8 cellular contexts compared by ENCODE assay signal in the genomic region with DNA sequence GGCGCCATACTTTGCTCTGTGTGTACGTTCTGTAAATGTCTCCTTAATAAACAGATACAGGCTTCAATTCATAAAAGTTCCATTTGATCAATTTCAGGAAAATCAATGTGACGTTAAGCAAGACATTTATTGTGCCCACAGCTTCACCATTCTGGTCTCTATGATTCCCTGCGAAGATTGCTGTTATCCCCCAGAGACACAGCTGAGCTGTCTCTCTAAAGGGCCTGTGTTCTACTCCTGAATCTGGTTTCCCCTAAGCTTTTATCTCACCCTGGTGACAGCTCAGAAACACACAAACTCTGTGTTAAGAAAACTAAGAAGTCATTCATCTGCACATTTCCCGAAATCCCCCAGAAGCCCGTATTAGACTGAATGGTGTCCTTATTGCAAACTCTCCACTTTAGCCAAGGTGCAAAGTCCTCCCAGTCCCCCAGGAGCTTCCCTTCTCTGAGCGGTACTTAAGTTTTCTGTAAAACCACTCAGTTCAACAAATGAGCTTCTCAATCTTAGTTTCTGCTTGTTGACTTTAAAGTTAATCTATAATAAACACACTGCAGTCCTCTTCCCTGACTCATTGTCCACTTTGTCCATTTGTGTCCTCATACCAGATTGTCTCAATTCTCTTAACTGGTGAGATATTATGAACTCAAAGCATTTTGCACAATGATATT. TPM values are rescaled to one million over a fixed set of nuclear protein-coding genes. Genes with fewer than 3 reads are reported as not detected.
DNase-seq lines count a peak whose midpoint lies in the region; ATAC-seq and TF ChIP-seq lines count a peak whose summit lies in the region.

No MANE protein-coding gene starts in this region.

- ATAC-seq in GM21786 (IDR thresholded peaks at IDR 0.05; ENCODE audit: unreplicated experiment) (no peak), gastroesophageal sphincter (no peak), GM18520 (IDR thresholded peaks at IDR 0.05; ENCODE audit: unreplicated experiment) (no peak)

- no peak overlapping the region for H2AFZ ChIP-seq in MM.1S (ENCODE audit: low read length)

- TF ChIP-seq EP300 in gastroesophageal sphincter (IDR thresholded peaks at IDR 0.05), result no peak

- TF ChIP-seq POLR2A in gastroesophageal sphincter (IDR thresholded peaks at IDR 0.05), result no peak

- H3K4me3 Mint-ChIP-seq in osteocyte (ENCODE audit: unreplicated experiment), result peak overlapping the region; percentile 98

- H3K4me1 ChIP-seq in MM.1S (ENCODE audit: low read length), result 0 out of 2 replicates have a peak, but pooled peaks cover 5% of the 10 kb centered on the region
- peaks cover 0 to 38% (median 5%) of the 10 kb centered on the region in 3 donors for H3K4me1 ChIP-seq in gastroesophageal sphincter

- H3K4me2 ChIP-seq in MM.1S (ENCODE audit: low read depth, low read length), result peak overlapping the region; percentile 56; the same call in 1 of the 2 replicates

- H3F3A ChIP-seq in MM.1S (ENCODE audit: insufficient read depth, low read length), result peaks cover 35% of the 10 kb centered on the region

- WGBS in gastroesophageal sphincter (ENCODE audit: low coverage in 1 of 2), 2 donors, result 71 to 74% methylated on average over 7 of the region's 7 CpGs

- no peaks in the 10 kb centered on the region for H3K27me3 Mint-ChIP-seq in osteocyte (ENCODE audit: unreplicated experiment)

- H3K9me3 ChIP-seq in MM.1S (replicated peaks; ENCODE audit: insufficient read depth, low read length) (no peaks in the 10 kb centered on the region), gastroesophageal sphincter (no peaks in the 10 kb centered on the region)

- H3K36me3 ChIP-seq in MM.1S (replicated peaks; ENCODE audit: insufficient read depth, low read length), result peaks cover 8% of the 10 kb centered on the region; the same call in 1 of the 2 replicates
- peaks cover 7 to 41% of the 10 kb centered on the region in 2 donors for H3K36me3 ChIP-seq in gastroesophageal sphincter

- no peak for TF ChIP-seq CTCF in MM.1S (IDR thresholded peaks at IDR 0.05; ENCODE audit: low read length)
- no peak for TF ChIP-seq CTCF in dorsolateral prefrontal cortex (IDR thresholded peaks at IDR 0.05 in 54 of 56, conservative IDR thresholded peaks at IDR 0.05 in 2 of 56; ENCODE audit: low read depth in 1 of 56, partially characterized antibody in 56 of 56)
- no peak for TF ChIP-seq CTCF in osteocyte (IDR thresholded peaks at IDR 0.05)
- TF ChIP-seq CTCF in gastroesophageal sphincter (IDR thresholded peaks at IDR 0.05), result no peak

- H4K20me1 ChIP-seq in MM.1S (ENCODE audit: insufficient read depth, low read length), result no peaks in the 10 kb centered on the region

- H3K27me3 ChIP-seq in MM.1S (replicated peaks; ENCODE audit: insufficient read depth, low read length), result no peaks in the 10 kb centered on the region
- no peaks in the 10 kb centered on the region for H3K27me3 ChIP-seq in dorsolateral prefrontal cortex
- no peaks in the 10 kb centered on the region for H3K27me3 ChIP-seq in gastroesophageal sphincter

- DNase-seq in ELR (ENCODE audit: low read depth) (peak; percentile 37), MM.1S (no peak), dorsolateral prefrontal cortex (no peak), osteocyte (ENCODE audit: extremely low spot score, unreplicated experiment) (no peak), NCI-H1694 treated with DMSO at 0.1 percent for 48 hours (lab: John Stamatoyannopoulos, UW) (no peak)

- H3K4me3 ChIP-seq in MM.1S (ENCODE audit: low read length) (0 out of 2 replicates have a peak overlapping the region, but pooled peaks have one; percentile 94), dorsolateral prefrontal cortex (peak overlapping the region in 45 of 59 donors; percentile 51 to 97 (median 91)), gastroesophageal sphincter (no peak overlapping the region)

- H3K27ac ChIP-seq in MM.1S (ENCODE audit: low read length) (no peak overlapping the region), dorsolateral prefrontal cortex (peak overlapping the region in 56 of 59 donors; percentile 5 to 97 (median 92)), gastroesophageal sphincter (peak overlapping the region in 2 of 4 donors; percentile 93 to 95)

- H3K9me3 Mint-ChIP-seq in osteocyte (ENCODE audit: unreplicated experiment), result no peaks in the 10 kb centered on the region

- H3K27ac Mint-ChIP-seq in osteocyte (ENCODE audit: unreplicated experiment), result peak overlapping the region; percentile 97

- no peak overlapping the region for H3K9ac ChIP-seq in MM.1S (ENCODE audit: low read length)

- H3K9me2 ChIP-seq in MM.1S (replicated peaks; ENCODE audit: insufficient read depth, low read length), result no peaks in the 10 kb centered on the region

- intact Hi-C loops in dorsolateral prefrontal cortex (cut with DNase I), result loop anchor here in 1 of 2 donors (2.0 kb wide), 1 partner anchor 35 kb away; a partner anchor contains a TSS

- peaks cover 8% of the 10 kb centered on the region for H3K36me3 Mint-ChIP-seq in osteocyte (ENCODE audit: unreplicated experiment)

- peaks cover 40% of the 10 kb centered on the region for H3K79me2 ChIP-seq in MM.1S (ENCODE audit: low read length)

- peaks cover 36% of the 10 kb centered on the region for H3K4me1 Mint-ChIP-seq in osteocyte (ENCODE audit: unreplicated experiment)

RNA-seq across cellular contexts. Expression of a gene that starts 1.4 kb away (rescaled TPM):
- total RNA-seq in dorsolateral prefrontal cortex, result 10 to 100 TPM in 119 of 120 experiments, 1 to 10 TPM in 1; 9.9 to 30.7 (median 18.7) TPM
- total RNA-seq in osteocyte, result 58.9 and 62.6 TPM in 2 replicates
- 10 to 100 TPM; 22.2 to 38.0 (median 23.2) TPM for total RNA-seq in gastroesophageal sphincter

RNA-seq across cellular contexts. Expression of a gene that starts 35.0 kb away (rescaled TPM):
- 100 to 1,000 TPM; 104 to 278 (median 216) TPM for total RNA-seq in dorsolateral prefrontal cortex
- total RNA-seq in osteocyte, result 115 and 119 TPM in 2 replicates
- 100 to 1,000 TPM; 112 to 157 (median 131) TPM for total RNA-seq in gastroesophageal sphincter

Comparison
In these comparisons a context has a peak if more than half of its experiments do, and no peak if none do; other contexts are left out.
1. H3K4me3 ChIP-seq: peak in MM.1S (single experiment) and dorsolateral prefrontal cortex (45 of 59); none in gastroesophageal sphincter (0 of 2).